ENCODE assay signal across 20 cellular contexts in genomic region chr11:12773591-12773990, GRCh38.
"Had no signal": no experiment of that assay in that cellular context is flagged by ENCODE, and none has a peak within 500 bp of the region (broad histone marks: within the 10 kb centered on the region; RNA-seq: fewer than 3 reads in every experiment).

No MANE protein-coding gene starts in this region.

- H3K4me1 ChIP-seq: body of pancreas, upper lobe of right lung had no signal

- H3K36me3 Mint-ChIP-seq: activated CD8-positive, alpha-beta memory T cell treated with anti-CD3 and anti-CD28 coated beads, Interleukin-2, amount 10 ng/mL, durations not matched to agents 7 days and 5 days; activated naive CD8-positive, alpha-beta T cell treated with anti-CD3 and anti-CD28 coated beads for 36 hours; naive B cell; stimulated activated memory B cell treated with anti-CD40 and anti-IgM and Interleukin-4, amounts not matched to agents 10 μg/mL and 1 μg/mL and 100 μg/mL, for 72 hours had no signal

- ATAC-seq: activated CD8-positive, alpha-beta memory T cell treated with anti-CD3 and anti-CD28 coated beads, Interleukin-2, amount 10 ng/mL, durations not matched to agents 7 days and 5 days; body of pancreas; left ventricle myocardium superior; mucosa of descending colon; pancreas; sciatic nerve; stimulated activated memory B cell treated with anti-CD40 and anti-IgM and Interleukin-4, amounts not matched to agents 10 μg/mL and 1 μg/mL and 100 μg/mL, for 72 hours; upper lobe of right lung had no signal

- H3K27me3 ChIP-seq: body of pancreas, pancreas, upper lobe of right lung had no signal

- H3K9me3 ChIP-seq: body of pancreas, mucosa of descending colon, pancreas, thoracic aorta, upper lobe of right lung had no signal

- H3K36me3 ChIP-seq: pancreas, thoracic aorta, upper lobe of right lung had no signal

- DNase-seq: activated B cell treated with CpG ODN at 0.5 μM for 24 hours; activated CD4-positive, alpha-beta memory T cell treated with anti-CD3 and anti-CD28 coated beads, Interleukin-2, amount 10 ng/mL, durations not matched to agents 7 days and 5 days; activated CD4-positive, alpha-beta T cell treated with anti-CD3 and anti-CD28 coated beads for 4 hours; activated CD8-positive, alpha-beta memory T cell treated with anti-CD3 and anti-CD28 coated beads, Interleukin-2, amount 10 ng/mL, durations not matched to agents 7 days and 5 days; activated naive CD8-positive, alpha-beta T cell treated with anti-CD3 and anti-CD28 coated beads for 36 hours; amygdala; body of pancreas; central memory CD4-positive, alpha-beta T cell; effector CD4-positive, alpha-beta T cell; left ventricle myocardium superior; mucosa of descending colon; naive B cell; pancreas; stimulated activated CD4-positive, alpha-beta T cell treated with anti-CD3 and anti-CD28 coated beads, Interleukin-4, amount 100 ng/mL, for 4 hours; upper lobe of right lung had no signal

- FAIRE-seq: pancreas, TTC549 had no signal

- H3K27ac ChIP-seq: body of pancreas, pancreas, thoracic aorta, upper lobe of right lung had no signal

- H3K4me3 Mint-ChIP-seq: activated B cell treated with CpG ODN at 0.5 μM for 24 hours; activated CD4-positive, alpha-beta memory T cell treated with anti-CD3 and anti-CD28 coated beads, Interleukin-2, amount 10 ng/mL, durations not matched to agents 7 days and 5 days; activated CD8-positive, alpha-beta memory T cell treated with anti-CD3 and anti-CD28 coated beads, Interleukin-2, amount 10 ng/mL, durations not matched to agents 7 days and 5 days; activated naive CD8-positive, alpha-beta T cell treated with anti-CD3 and anti-CD28 coated beads for 36 hours; naive B cell; stimulated activated memory B cell treated with anti-CD40 and anti-IgM and Interleukin-4, amounts not matched to agents 10 μg/mL and 1 μg/mL and 100 μg/mL, for 72 hours; T-helper 2 cell treated with Interferon-gamma antibody and Interleukin-4, amounts not matched to agents 5 μg/mL and 100 μg/mL, for 36 hours had no signal

- H3K27ac Mint-ChIP-seq: activated B cell treated with CpG ODN at 0.5 μM for 24 hours; activated CD4-positive, alpha-beta memory T cell treated with anti-CD3 and anti-CD28 coated beads, Interleukin-2, amount 10 ng/mL, durations not matched to agents 7 days and 5 days; activated CD8-positive, alpha-beta memory T cell treated with anti-CD3 and anti-CD28 coated beads, Interleukin-2, amount 10 ng/mL, durations not matched to agents 7 days and 5 days; activated naive CD8-positive, alpha-beta T cell treated with anti-CD3 and anti-CD28 coated beads for 36 hours; naive B cell; stimulated activated memory B cell treated with anti-CD40 and anti-IgM and Interleukin-4, amounts not matched to agents 10 μg/mL and 1 μg/mL and 100 μg/mL, for 72 hours; T-helper 2 cell treated with Interferon-gamma antibody and Interleukin-4, amounts not matched to agents 5 μg/mL and 100 μg/mL, for 36 hours had no signal

- H3K4me3 ChIP-seq: body of pancreas, mucosa of descending colon, pancreas, thoracic aorta, upper lobe of right lung had no signal

- H3K4me1 Mint-ChIP-seq: activated B cell treated with CpG ODN at 0.5 μM for 24 hours; naive B cell; stimulated activated memory B cell treated with anti-CD40 and anti-IgM and Interleukin-4, amounts not matched to agents 10 μg/mL and 1 μg/mL and 100 μg/mL, for 72 hours had no signal

- H3K9me3 Mint-ChIP-seq: activated B cell treated with CpG ODN at 0.5 μM for 24 hours; activated CD4-positive, alpha-beta memory T cell treated with anti-CD3 and anti-CD28 coated beads, Interleukin-2, amount 10 ng/mL, durations not matched to agents 7 days and 5 days; activated naive CD8-positive, alpha-beta T cell treated with anti-CD3 and anti-CD28 coated beads for 36 hours; T-helper 2 cell treated with Interferon-gamma antibody and Interleukin-4, amounts not matched to agents 5 μg/mL and 100 μg/mL, for 36 hours had no signal
